ENCODE assay signal across 15 cellular contexts in genomic region chr6:161476711-161477110, GRCh38.
DNase-seq lines count a peak whose midpoint lies in the region; ATAC-seq and TF ChIP-seq lines count a peak whose summit lies in the region.
"Had no signal": no experiment of that assay in that cellular context is flagged by ENCODE, and none has a peak within 500 bp of the region (broad histone marks: within the 10 kb centered on the region; RNA-seq: fewer than 3 reads in every experiment).

No MANE protein-coding gene starts in this region.

- no peak overlapping the region for H2AFZ ChIP-seq in SK-N-SH (ENCODE audit: low read depth)

- H3K4me3 ChIP-seq in SK-N-SH (ENCODE audit: low read depth in 2 of 2, low read length in 1 of 2) (no peak overlapping the region), skeletal muscle tissue (ENCODE audit: low read length in 3 of 3) (peak overlapping the region in 1 of 3 donors; percentile 58)
- H3K4me3 ChIP-seq: uterus had no signal

- no peak overlapping the region for H3K4me2 ChIP-seq in SK-N-SH

- intact Hi-C loops in activated T-helper 2 cell treated with anti-CD3 and anti-CD28 coated beads, Interferon-gamma antibody, Interleukin-2, Interleukin-4, amounts not matched to agents 10 μg/mL and 5 μg/mL and 100 μg/mL, durations not matched to agents 14 hours and 24 hours and 36 hours (cut with micrococcal nuclease): no loop called here

- H3K36me3 ChIP-seq in SK-N-SH (replicated peaks in 1 of 2; ENCODE audit: control insufficient read depth in 1 of 2, insufficient read depth in 2 of 2, low read length in 1 of 2) (no peaks in the 10 kb centered on the region), skeletal muscle tissue (ENCODE audit: control insufficient read depth in 3 of 3, insufficient read depth in 3 of 3, low read length in 3 of 3) (no peaks in the 10 kb centered on the region)
- H3K36me3 ChIP-seq: neutrophil, uterus had no signal

- no peaks in the 10 kb centered on the region for H3K36me3 Mint-ChIP-seq in brain
- H3K36me3 Mint-ChIP-seq in activated T-helper 2 cell treated with anti-CD3 and anti-CD28 coated beads, Interferon-gamma antibody, Interleukin-2, Interleukin-4, amounts not matched to agents 10 μg/mL and 5 μg/mL and 100 μg/mL, durations not matched to agents 14 hours and 24 hours and 36 hours (ENCODE audit: low read depth): no peaks in the 10 kb centered on the region
- H3K36me3 Mint-ChIP-seq: activated naive CD4-positive, alpha-beta T cell treated with anti-CD3 and anti-CD28 coated beads, Interleukin-2, amount 50 U/mL, for 24 hours had no signal

- peak overlapping the region in 2 of 5 experiments; percentile 51 to 55 for H3K4me3 Mint-ChIP-seq in brain
- H3K4me3 Mint-ChIP-seq in activated T-helper 2 cell treated with anti-CD3 and anti-CD28 coated beads, Interferon-gamma antibody, Interleukin-2, Interleukin-4, amounts not matched to agents 10 μg/mL and 5 μg/mL and 100 μg/mL, durations not matched to agents 14 hours and 24 hours and 36 hours (ENCODE audit: low read depth): no peak overlapping the region
- H3K4me3 Mint-ChIP-seq: activated naive CD4-positive, alpha-beta T cell treated with anti-CD3 and anti-CD28 coated beads, Interleukin-2, amount 50 U/mL, for 24 hours; central memory CD8-positive, alpha-beta T cell had no signal

- TF ChIP-seq RAD21 in SK-N-SH (IDR thresholded peaks at IDR 0.05; ENCODE audit: low read length): no peak

- no peaks in the 10 kb centered on the region for H3F3A ChIP-seq in SK-N-SH (replicated peaks; ENCODE audit: insufficient read depth)

- no peak overlapping the region for H3K9ac ChIP-seq in SK-N-SH
- H3K9ac ChIP-seq in skeletal muscle tissue (ENCODE audit: low read depth in 1 of 3, low read length in 3 of 3): peak overlapping the region in 1 of 3 donors; percentile 66

- no peaks in the 10 kb centered on the region for H3K9me2 ChIP-seq in SK-N-SH

- H3K9me3 Mint-ChIP-seq in brain: no peaks in the 10 kb centered on the region
- no peaks in the 10 kb centered on the region for H3K9me3 Mint-ChIP-seq in activated T-helper 2 cell treated with anti-CD3 and anti-CD28 coated beads, Interferon-gamma antibody, Interleukin-2, Interleukin-4, amounts not matched to agents 10 μg/mL and 5 μg/mL and 100 μg/mL, durations not matched to agents 14 hours and 24 hours and 36 hours
- H3K9me3 Mint-ChIP-seq: activated naive CD4-positive, alpha-beta T cell treated with anti-CD3 and anti-CD28 coated beads, Interleukin-2, amount 50 U/mL, for 24 hours; central memory CD8-positive, alpha-beta T cell had no signal

- peaks cover 36% of the 10 kb centered on the region for H3K4me1 Mint-ChIP-seq in brain
- H3K4me1 Mint-ChIP-seq in activated T-helper 2 cell treated with anti-CD3 and anti-CD28 coated beads, Interferon-gamma antibody, Interleukin-2, Interleukin-4, amounts not matched to agents 10 μg/mL and 5 μg/mL and 100 μg/mL, durations not matched to agents 14 hours and 24 hours and 36 hours (ENCODE audit: low read depth): no peaks in the 10 kb centered on the region
- H3K4me1 Mint-ChIP-seq: activated naive CD4-positive, alpha-beta T cell treated with anti-CD3 and anti-CD28 coated beads, Interleukin-2, amount 50 U/mL, for 24 hours; central memory CD8-positive, alpha-beta T cell had no signal

- peaks cover 0 to 13% of the 10 kb centered on the region in 2 experiments; a peak in 1 of 4 replicates for H3K4me1 ChIP-seq in SK-N-SH (ENCODE audit: control insufficient read depth in 1 of 2, insufficient read depth in 2 of 2, low read depth in 1 of 2, low read length in 1 of 2)
- H3K4me1 ChIP-seq in skeletal muscle tissue (ENCODE audit: control insufficient read depth in 3 of 3, insufficient read depth in 3 of 3, low read length in 3 of 3): peaks cover 8 to 14% (median 12%) of the 10 kb centered on the region in 3 donors
- H3K4me1 ChIP-seq: uterus had no signal

- no peaks in the 10 kb centered on the region for H3K9me3 ChIP-seq in SK-N-SH
- no peaks in the 10 kb centered on the region for H3K9me3 ChIP-seq in skeletal muscle tissue (ENCODE audit: control insufficient read depth in 3 of 3, low read length in 3 of 3)
- H3K9me3 ChIP-seq: neutrophil, uterus had no signal

- no peaks in the 10 kb centered on the region for H3K27me3 Mint-ChIP-seq in brain
- H3K27me3 Mint-ChIP-seq in activated T-helper 2 cell treated with anti-CD3 and anti-CD28 coated beads, Interferon-gamma antibody, Interleukin-2, Interleukin-4, amounts not matched to agents 10 μg/mL and 5 μg/mL and 100 μg/mL, durations not matched to agents 14 hours and 24 hours and 36 hours (ENCODE audit: low read depth): no peaks in the 10 kb centered on the region
- H3K27me3 Mint-ChIP-seq: activated naive CD4-positive, alpha-beta T cell treated with anti-CD3 and anti-CD28 coated beads, Interleukin-2, amount 50 U/mL, for 24 hours had no signal

- peak overlapping the region; percentile 13 to 91 (median 80) for H3K27ac Mint-ChIP-seq in brain
- H3K27ac Mint-ChIP-seq in activated T-helper 2 cell treated with anti-CD3 and anti-CD28 coated beads, Interferon-gamma antibody, Interleukin-2, Interleukin-4, amounts not matched to agents 10 μg/mL and 5 μg/mL and 100 μg/mL, durations not matched to agents 14 hours and 24 hours and 36 hours: no peak overlapping the region
- H3K27ac Mint-ChIP-seq: activated naive CD4-positive, alpha-beta T cell treated with anti-CD3 and anti-CD28 coated beads, Interleukin-2, amount 50 U/mL, for 24 hours had no signal

- no peak overlapping the region for H3K27ac ChIP-seq in SK-N-SH (ENCODE audit: low read depth in 2 of 2, low read length in 1 of 2)
- peak overlapping the region; percentile 42 for H3K27ac ChIP-seq in skeletal muscle tissue (ENCODE audit: low read depth, low read length)
- H3K27ac ChIP-seq: neutrophil, uterus had no signal

- POLR2A ChIA-PET in SK-N-SH (lab: Yijun Ruan, JAX): no interaction called here

- H3K27me3 ChIP-seq in SK-N-SH (ENCODE audit: insufficient read depth) (no peaks in the 10 kb centered on the region), skeletal muscle tissue (ENCODE audit: control insufficient read depth in 3 of 3, insufficient read depth in 3 of 3, low read length in 3 of 3) (no peaks in the 10 kb centered on the region)
- H3K27me3 ChIP-seq: neutrophil, uterus had no signal

- TF ChIP-seq EP300 in SK-N-SH (IDR thresholded peaks at IDR 0.05; ENCODE audit: borderline replicate concordance in 1 of 2, low read depth in 1 of 2, low read length in 1 of 2): no peak

- DNase-seq in SK-N-SH (no peak), islet precursor cell (peak; percentile 74), NAMALWA (ENCODE audit: low spot score) (no peak), NCI-H774 (lab: John Stamatoyannopoulos, UW) (no peak)
- no peak for DNase-seq in activated T-helper 2 cell treated with anti-CD3 and anti-CD28 coated beads, Interferon-gamma antibody, Interleukin-2, Interleukin-4, amounts not matched to agents 10 μg/mL and 5 μg/mL and 100 μg/mL, durations not matched to agents 14 hours and 24 hours and 36 hours (ENCODE audit: low spot score)
- DNase-seq: small intestine; stimulated activated naive CD8-positive, alpha-beta T cell treated with anti-CD3 and anti-CD28 coated beads, Interleukin-15, Interleukin-2, amounts not matched to agents 100 U/mL and 50 U/mL, for 24 hours; uterus had no signal

- H3K79me2 ChIP-seq in SK-N-SH (ENCODE audit: insufficient read depth): no peaks in the 10 kb centered on the region

- TF ChIP-seq CTCF in SK-N-SH (IDR thresholded peaks at IDR 0.05): no peak
- no peak for TF ChIP-seq CTCF in brain (conservative IDR thresholded peaks at IDR 0.05)

- ATAC-seq in SK-N-SH treated with all-trans-retinoic acid at 6 μM for 48 hours: peak; percentile 21; the same call in 2 of the 3 replicates
- ATAC-seq: activated CD4-positive, CD25-positive, alpha-beta regulatory T cell treated with anti-CD3 and anti-CD28 coated beads, Interleukin-2, amount 50 U/mL, for 24 hours; stimulated activated naive CD8-positive, alpha-beta T cell treated with anti-CD3 and anti-CD28 coated beads, Interleukin-15, Interleukin-2, amounts not matched to agents 100 U/mL and 50 U/mL, for 24 hours had no signal

- H4K20me1 ChIP-seq in SK-N-SH (ENCODE audit: insufficient read depth): no peaks in the 10 kb centered on the region

- CTCF ChIA-PET in SK-N-SH (lab: Yijun Ruan, JAX): interaction anchor here (1.1 kb wide), 1 partner anchor 58 kb away, joined by 3 read pairs; no protein-coding TSS in a partner anchor

- 79% methylated on average over 9 of the region's 9 CpGs for WGBS in SK-N-SH (ENCODE audit: low lambda C conversion rate)

TF ChIP-seq in SK-N-SH treated with all-trans-retinoic acid at 6 μM for 48 hours, 23 proteins besides CTCF, POLR2A, EP300 and RAD21 (continues in another document):
- no peak for TF ChIP-seq ZNF70 (CRISPR knock-in tag; IDR thresholded peaks at IDR 0.05)
- no peak; the same call in 1 of the 2 replicates for TF ChIP-seq CSDC2 (CRISPR knock-in tag; IDR thresholded peaks at IDR 0.05)
- no peak for TF ChIP-seq SNAI2 (CRISPR knock-in tag; IDR thresholded peaks at IDR 0.05)

TF ChIP-seq in SK-N-SH, 30 proteins besides CTCF, POLR2A, EP300 and RAD21 (continues in another document):
- no peak for TF ChIP-seq SIN3A (IDR thresholded peaks at IDR 0.05; ENCODE audit: borderline replicate concordance, low read depth, low read length)
- no peak for TF ChIP-seq RFX5 (IDR thresholded peaks at IDR 0.05; ENCODE audit: low read length)
- TF ChIP-seq TAF1 (IDR thresholded peaks at IDR 0.05; ENCODE audit: borderline replicate concordance, low read depth, low read length): no peak
- no peak for TF ChIP-seq NRF1 (IDR thresholded peaks at IDR 0.05; ENCODE audit: low read depth, low read length)
- TF ChIP-seq JUND (IDR thresholded peaks at IDR 0.05): no peak
- no peak for TF ChIP-seq SMC3 (IDR thresholded peaks at IDR 0.05; ENCODE audit: low read depth, low read length)
- no peak for TF ChIP-seq RXRA (IDR thresholded peaks at IDR 0.05; ENCODE audit: borderline replicate concordance, low read depth)
- no peak for TF ChIP-seq USF1 (IDR thresholded peaks at IDR 0.05; ENCODE audit: borderline replicate concordance, low read depth)
- TF ChIP-seq YY1 (IDR thresholded peaks at IDR 0.05; ENCODE audit: low read depth): no peak
- TF ChIP-seq RCOR1 (IDR thresholded peaks at IDR 0.05; ENCODE audit: low read length): no peak
- no peak for TF ChIP-seq MEF2A (IDR thresholded peaks at IDR 0.05; ENCODE audit: borderline replicate concordance, low read depth)
